1 cellular context compared by ENCODE assay signal in the genomic region with DNA sequence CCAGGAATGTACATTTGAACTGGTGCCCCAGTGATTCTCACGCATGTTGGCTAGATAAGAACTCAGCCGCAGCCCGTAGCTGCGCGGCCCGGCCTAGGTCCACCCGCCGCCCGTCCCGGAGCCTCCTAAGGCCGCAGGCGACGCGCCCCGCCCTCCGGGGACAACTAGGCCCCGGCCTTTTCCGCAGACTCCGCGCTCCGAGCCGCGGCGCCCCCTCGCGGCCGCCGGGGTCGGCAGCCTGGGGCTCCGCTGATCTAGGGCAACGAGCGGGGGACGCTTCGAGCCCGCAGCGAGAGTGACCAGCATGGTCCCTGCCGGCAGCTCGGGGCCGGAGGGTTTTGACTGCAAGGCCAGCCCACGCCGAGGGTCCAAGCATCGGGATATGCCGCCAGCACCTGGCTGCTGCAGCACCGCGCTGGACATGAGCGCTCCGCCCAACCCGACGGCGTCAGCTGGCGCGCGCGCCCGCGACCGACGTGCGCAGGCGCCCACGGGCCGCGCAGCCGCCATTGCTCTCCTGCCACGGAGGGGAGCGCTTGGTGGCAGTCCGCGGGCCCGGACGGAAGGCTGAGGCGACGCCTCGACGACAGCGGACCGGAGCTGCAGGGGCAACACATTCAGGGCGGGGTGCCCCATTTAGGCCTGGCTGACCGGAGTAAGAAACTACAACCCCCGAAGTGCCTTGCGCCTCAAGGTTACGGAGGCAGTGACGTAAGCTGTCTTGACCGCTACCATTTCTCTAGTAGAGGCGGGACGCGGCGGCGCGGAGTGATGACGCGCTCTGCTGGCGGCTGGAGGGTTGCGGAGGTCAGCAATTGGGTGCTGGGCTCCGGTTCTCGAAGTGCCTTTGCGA.
TF ChIP-seq lines count a peak whose summit lies in the region.

AP5S1 (plus strand) TSS at position 500 of the 853 bp plus-strand sequence. CDS start 1,571 bp downstream, outside the sequence.

TF ChIP-seq in HepG2, 621 proteins besides CTCF, POLR2A, EP300 and RAD21 (continued from another document and continues in another):
- TF ChIP-seq, protein P1, sequence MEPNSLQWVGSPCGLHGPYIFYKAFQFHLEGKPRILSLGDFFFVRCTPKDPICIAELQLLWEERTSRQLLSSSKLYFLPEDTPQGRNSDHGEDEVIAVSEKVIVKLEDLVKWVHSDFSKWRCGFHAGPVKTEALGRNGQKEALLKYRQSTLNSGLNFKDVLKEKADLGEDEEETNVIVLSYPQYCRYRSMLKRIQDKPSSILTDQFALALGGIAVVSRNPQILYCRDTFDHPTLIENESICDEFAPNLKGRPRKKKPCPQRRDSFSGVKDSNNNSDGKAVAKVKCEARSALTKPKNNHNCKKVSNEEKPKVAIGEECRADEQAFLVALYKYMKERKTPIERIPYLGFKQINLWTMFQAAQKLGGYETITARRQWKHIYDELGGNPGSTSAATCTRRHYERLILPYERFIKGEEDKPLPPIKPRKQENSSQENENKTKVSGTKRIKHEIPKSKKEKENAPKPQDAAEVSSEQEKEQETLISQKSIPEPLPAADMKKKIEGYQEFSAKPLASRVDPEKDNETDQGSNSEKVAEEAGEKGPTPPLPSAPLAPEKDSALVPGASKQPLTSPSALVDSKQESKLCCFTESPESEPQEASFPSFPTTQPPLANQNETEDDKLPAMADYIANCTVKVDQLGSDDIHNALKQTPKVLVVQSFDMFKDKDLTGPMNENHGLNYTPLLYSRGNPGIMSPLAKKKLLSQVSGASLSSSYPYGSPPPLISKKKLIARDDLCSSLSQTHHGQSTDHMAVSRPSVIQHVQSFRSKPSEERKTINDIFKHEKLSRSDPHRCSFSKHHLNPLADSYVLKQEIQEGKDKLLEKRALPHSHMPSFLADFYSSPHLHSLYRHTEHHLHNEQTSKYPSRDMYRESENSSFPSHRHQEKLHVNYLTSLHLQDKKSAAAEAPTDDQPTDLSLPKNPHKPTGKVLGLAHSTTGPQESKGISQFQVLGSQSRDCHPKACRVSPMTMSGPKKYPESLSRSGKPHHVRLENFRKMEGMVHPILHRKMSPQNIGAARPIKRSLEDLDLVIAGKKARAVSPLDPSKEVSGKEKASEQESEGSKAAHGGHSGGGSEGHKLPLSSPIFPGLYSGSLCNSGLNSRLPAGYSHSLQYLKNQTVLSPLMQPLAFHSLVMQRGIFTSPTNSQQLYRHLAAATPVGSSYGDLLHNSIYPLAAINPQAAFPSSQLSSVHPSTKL (CRISPR knock-in tag; IDR thresholded peaks at IDR 0.05): peak; percentile 50
- TF ChIP-seq SPEN (CRISPR knock-in tag; IDR thresholded peaks at IDR 0.05; ENCODE audit: low read depth): peak; percentile 96
- peak; percentile 69; the same call in 1 of the 2 replicates for TF ChIP-seq MIXL1 (CRISPR knock-in tag; IDR thresholded peaks at IDR 0.05)
- peak; percentile 99 for TF ChIP-seq ZNF34 (CRISPR knock-in tag; IDR thresholded peaks at IDR 0.05; ENCODE audit: borderline replicate concordance)
- peak; percentile 93 for TF ChIP-seq ZFAT (CRISPR knock-in tag; conservative IDR thresholded peaks at IDR 0.05)
- TF ChIP-seq E2F2 (CRISPR knock-in tag; IDR thresholded peaks at IDR 0.05; ENCODE audit: borderline replicate concordance): peak; percentile 89; the same call in 1 of the 2 replicates
- TF ChIP-seq ZNF557 (CRISPR knock-in tag; IDR thresholded peaks at IDR 0.05): peak; percentile 88
- peak; percentile 81; the same call in 1 of the 2 replicates for TF ChIP-seq ZNF30 (CRISPR knock-in tag; IDR thresholded peaks at IDR 0.05)
- TF ChIP-seq, protein P2, sequence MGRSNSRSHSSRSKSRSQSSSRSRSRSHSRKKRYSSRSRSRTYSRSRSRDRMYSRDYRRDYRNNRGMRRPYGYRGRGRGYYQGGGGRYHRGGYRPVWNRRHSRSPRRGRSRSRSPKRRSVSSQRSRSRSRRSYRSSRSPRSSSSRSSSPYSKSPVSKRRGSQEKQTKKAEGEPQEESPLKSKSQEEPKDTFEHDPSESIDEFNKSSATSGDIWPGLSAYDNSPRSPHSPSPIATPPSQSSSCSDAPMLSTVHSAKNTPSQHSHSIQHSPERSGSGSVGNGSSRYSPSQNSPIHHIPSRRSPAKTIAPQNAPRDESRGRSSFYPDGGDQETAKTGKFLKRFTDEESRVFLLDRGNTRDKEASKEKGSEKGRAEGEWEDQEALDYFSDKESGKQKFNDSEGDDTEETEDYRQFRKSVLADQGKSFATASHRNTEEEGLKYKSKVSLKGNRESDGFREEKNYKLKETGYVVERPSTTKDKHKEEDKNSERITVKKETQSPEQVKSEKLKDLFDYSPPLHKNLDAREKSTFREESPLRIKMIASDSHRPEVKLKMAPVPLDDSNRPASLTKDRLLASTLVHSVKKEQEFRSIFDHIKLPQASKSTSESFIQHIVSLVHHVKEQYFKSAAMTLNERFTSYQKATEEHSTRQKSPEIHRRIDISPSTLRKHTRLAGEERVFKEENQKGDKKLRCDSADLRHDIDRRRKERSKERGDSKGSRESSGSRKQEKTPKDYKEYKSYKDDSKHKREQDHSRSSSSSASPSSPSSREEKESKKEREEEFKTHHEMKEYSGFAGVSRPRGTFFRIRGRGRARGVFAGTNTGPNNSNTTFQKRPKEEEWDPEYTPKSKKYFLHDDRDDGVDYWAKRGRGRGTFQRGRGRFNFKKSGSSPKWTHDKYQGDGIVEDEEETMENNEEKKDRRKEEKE (IDR thresholded peaks at IDR 0.05): no peak
- TF ChIP-seq RNF219 (CRISPR knock-in tag; IDR thresholded peaks at IDR 0.05): no peak; the same call in 1 of the 2 replicates
- TF ChIP-seq ZC3H13 (CRISPR knock-in tag; IDR thresholded peaks at IDR 0.05): peak; percentile 97
- TF ChIP-seq ZNF446 (CRISPR knock-in tag; IDR thresholded peaks at IDR 0.05): peak; percentile 95
- no peak; the same call in 1 of the 2 replicates for TF ChIP-seq ZNF431 (CRISPR knock-in tag; IDR thresholded peaks at IDR 0.05; ENCODE audit: borderline replicate concordance, low read depth)
- TF ChIP-seq SMYD3 (CRISPR knock-in tag; IDR thresholded peaks at IDR 0.05): no peak; the same call in 1 of the 2 replicates
- TF ChIP-seq ATRX (CRISPR knock-in tag; IDR thresholded peaks at IDR 0.05; ENCODE audit: borderline replicate concordance): 0 out of 2 replicates have a peak, but pooled peaks have one; percentile 25
- peak; percentile 94 for TF ChIP-seq ZNF781 (CRISPR knock-in tag; IDR thresholded peaks at IDR 0.05; ENCODE audit: borderline replicate concordance, not compliant biosample characterization)
- TF ChIP-seq ARHGAP35 (CRISPR knock-in tag; IDR thresholded peaks at IDR 0.05; ENCODE audit: borderline replicate concordance): peak; percentile 83
- TF ChIP-seq SMAD9 (CRISPR knock-in tag; IDR thresholded peaks at IDR 0.05): peak; percentile 42; the same call in 1 of the 2 replicates
- TF ChIP-seq HNRNPH1 (optimal IDR thresholded peaks at IDR 0.05; ENCODE audit: low read depth, low read length): peak; percentile 43
- peak; percentile 74; the same call in 1 of the 2 replicates for TF ChIP-seq RFX5 (IDR thresholded peaks at IDR 0.05; ENCODE audit: low read depth, low read length)
- peak; percentile 85 for TF ChIP-seq MTF1 (CRISPR knock-in tag; IDR thresholded peaks at IDR 0.05)
- peak; percentile 83 for TF ChIP-seq ZNF710 (CRISPR knock-in tag; IDR thresholded peaks at IDR 0.05; ENCODE audit: borderline replicate concordance)
- peak; percentile 99 for TF ChIP-seq ZMAT3 (CRISPR knock-in tag; conservative IDR thresholded peaks at IDR 0.05)
- TF ChIP-seq RCOR2 (CRISPR knock-in tag; IDR thresholded peaks at IDR 0.05): 0 out of 2 replicates have a peak, but pooled peaks have one; percentile 53
- peak; percentile 81 for TF ChIP-seq CBFB (CRISPR knock-in tag; IDR thresholded peaks at IDR 0.05)
- TF ChIP-seq HIC2 (CRISPR knock-in tag; IDR thresholded peaks at IDR 0.05; ENCODE audit: low read depth): peak; percentile 79
- TF ChIP-seq, protein P3, sequence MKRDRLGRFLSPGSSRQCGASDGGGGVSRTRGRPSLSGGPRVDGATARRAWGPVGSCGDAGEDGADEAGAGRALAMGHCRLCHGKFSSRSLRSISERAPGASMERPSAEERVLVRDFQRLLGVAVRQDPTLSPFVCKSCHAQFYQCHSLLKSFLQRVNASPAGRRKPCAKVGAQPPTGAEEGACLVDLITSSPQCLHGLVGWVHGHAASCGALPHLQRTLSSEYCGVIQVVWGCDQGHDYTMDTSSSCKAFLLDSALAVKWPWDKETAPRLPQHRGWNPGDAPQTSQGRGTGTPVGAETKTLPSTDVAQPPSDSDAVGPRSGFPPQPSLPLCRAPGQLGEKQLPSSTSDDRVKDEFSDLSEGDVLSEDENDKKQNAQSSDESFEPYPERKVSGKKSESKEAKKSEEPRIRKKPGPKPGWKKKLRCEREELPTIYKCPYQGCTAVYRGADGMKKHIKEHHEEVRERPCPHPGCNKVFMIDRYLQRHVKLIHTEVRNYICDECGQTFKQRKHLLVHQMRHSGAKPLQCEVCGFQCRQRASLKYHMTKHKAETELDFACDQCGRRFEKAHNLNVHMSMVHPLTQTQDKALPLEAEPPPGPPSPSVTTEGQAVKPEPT (CRISPR knock-in tag; IDR thresholded peaks at IDR 0.05; ENCODE audit: low read depth): peak; percentile 85
- TF ChIP-seq, protein P4, sequence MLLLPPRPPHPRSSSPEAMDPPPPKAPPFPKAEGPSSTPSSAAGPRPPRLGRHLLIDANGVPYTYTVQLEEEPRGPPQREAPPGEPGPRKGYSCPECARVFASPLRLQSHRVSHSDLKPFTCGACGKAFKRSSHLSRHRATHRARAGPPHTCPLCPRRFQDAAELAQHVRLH (CRISPR knock-in tag; IDR thresholded peaks at IDR 0.05; ENCODE audit: borderline replicate concordance, low read depth): peak; percentile 92; the same call in 1 of the 2 replicates
- peak; percentile 61 for TF ChIP-seq RARA (CRISPR knock-in tag; IDR thresholded peaks at IDR 0.05)
